8 cellular contexts compared by ENCODE assay signal in the genomic region with DNA sequence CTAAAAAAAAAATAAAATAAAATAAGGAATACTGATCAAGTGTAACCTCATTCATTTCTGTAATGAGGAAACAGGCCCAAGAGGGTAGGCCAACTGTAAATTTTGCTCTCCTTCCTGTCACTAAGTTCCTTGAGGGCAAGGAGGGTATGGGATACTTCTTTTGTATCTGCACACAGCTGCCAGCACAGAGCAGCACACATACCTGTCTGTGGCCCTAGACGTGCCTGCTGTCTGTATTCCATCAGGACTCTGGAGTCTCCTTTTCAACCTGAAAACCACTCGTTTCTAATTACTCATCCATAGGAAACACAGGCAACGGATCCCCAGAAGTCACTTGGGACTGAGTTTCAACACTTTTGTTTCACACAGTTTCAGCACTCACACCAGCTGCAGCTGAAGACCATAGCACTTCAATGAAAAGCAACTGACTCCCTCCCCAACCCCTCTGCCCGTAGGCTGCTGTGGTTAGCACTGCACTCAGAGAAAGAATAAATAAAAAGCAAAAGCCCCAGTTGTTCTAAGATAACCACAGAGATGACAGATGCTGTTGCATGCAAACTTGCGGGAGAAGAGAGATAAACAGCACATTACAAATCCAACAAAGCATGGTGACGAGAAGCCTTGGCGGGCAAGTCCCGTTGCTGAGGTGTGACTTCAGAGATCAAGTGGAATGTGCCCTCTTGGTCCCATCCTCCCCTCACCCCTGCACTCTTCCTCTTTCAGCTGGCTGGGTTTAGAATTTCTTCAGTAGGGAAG. TPM values are rescaled to one million over a fixed set of nuclear protein-coding genes. Genes with fewer than 3 reads are reported as not detected.
DNase-seq lines count a peak whose midpoint lies in the region; ATAC-seq lines count a peak whose summit lies in the region.

No MANE protein-coding gene starts in this region.

- no peaks in the 10 kb centered on the region for H3K9me3 ChIP-seq in SJCRH30 (replicated peaks)

- CTCF ChIA-PET in activated CD8-positive, alpha-beta memory T cell treated with anti-CD3 and anti-CD28 coated beads, Interleukin-2, amount 10 ng/mL, durations not matched to agents 7 days and 5 days (lab: Charles Lee) = interaction anchor here (0.9 to 3.5 kb wide), 7 partner anchors 15 to 549 kb away, joined by 3 to 59 read pairs (median 5); a partner anchor contains a TSS

- DNase-seq in activated CD8-positive, alpha-beta memory T cell treated with anti-CD3 and anti-CD28 coated beads, Interleukin-2, amount 10 ng/mL, durations not matched to agents 7 days and 5 days = peak; percentile 84
- DNase-seq in activated CD8-positive, alpha-beta memory T cell treated with anti-CD3 and anti-CD28 coated beads, Interleukin-2, amount 50 U/mL, for 48 hours = no peak
- DNase-seq in SJCRH30 = peak; percentile 90 to 94
- no peak for DNase-seq in left cardiac atrium
- no peak for DNase-seq in G401 (ENCODE audit: low spot score)
- no peak for DNase-seq in NCI-H524 treated with DMSO at 0.1 percent for 48 hours (lab: John Stamatoyannopoulos, UW)
- no peak for DNase-seq in ACHN

- H3K4me1 Mint-ChIP-seq in activated CD8-positive, alpha-beta memory T cell treated with anti-CD3 and anti-CD28 coated beads, Interleukin-2, amount 10 ng/mL, durations not matched to agents 7 days and 5 days = peaks cover 43% of the 10 kb centered on the region

- no peaks in the 10 kb centered on the region for H3K36me3 ChIP-seq in SJCRH30

- in situ Hi-C loops in G401 (cut with HindIII; ENCODE audit: low sequenced_read_pairs) = no loop called here
- in situ Hi-C loops in ACHN (cut with HindIII; ENCODE audit: low pct_ligation_motif_present, low pct_unique_long_range_greater_than_20kb, low sequenced_read_pairs) = no loop called here

- H3K4me1 ChIP-seq in SJCRH30 = peaks cover 20% of the 10 kb centered on the region

- peak overlapping the region; percentile 50 for H3K27ac ChIP-seq in SJCRH30

- H3K36me3 Mint-ChIP-seq in activated CD8-positive, alpha-beta memory T cell treated with anti-CD3 and anti-CD28 coated beads, Interleukin-2, amount 10 ng/mL, durations not matched to agents 7 days and 5 days = peaks cover 83% of the 10 kb centered on the region

- H3K27me3 ChIP-seq in SJCRH30 = no peaks in the 10 kb centered on the region

- no peaks in the 10 kb centered on the region for H3K27me3 Mint-ChIP-seq in activated CD8-positive, alpha-beta memory T cell treated with anti-CD3 and anti-CD28 coated beads, Interleukin-2, amount 10 ng/mL, durations not matched to agents 7 days and 5 days

- H3K4me3 Mint-ChIP-seq in activated CD8-positive, alpha-beta memory T cell treated with anti-CD3 and anti-CD28 coated beads, Interleukin-2, amount 10 ng/mL, durations not matched to agents 7 days and 5 days = peak overlapping the region; percentile 61

- H3K9me3 Mint-ChIP-seq in activated CD8-positive, alpha-beta memory T cell treated with anti-CD3 and anti-CD28 coated beads, Interleukin-2, amount 10 ng/mL, durations not matched to agents 7 days and 5 days (ENCODE audit: low read depth) = peaks cover 7% of the 10 kb centered on the region

- H3K4me3 ChIP-seq in SJCRH30 = no peak overlapping the region

- intact Hi-C loops in left cardiac atrium (cut with DNase I) = no loop called here

- ATAC-seq in activated CD8-positive, alpha-beta memory T cell treated with anti-CD3 and anti-CD28 coated beads, Interleukin-2, amount 10 ng/mL, durations not matched to agents 7 days and 5 days = peak; percentile 85
- ATAC-seq in HG03064 (IDR thresholded peaks at IDR 0.05; ENCODE audit: low read depth, unreplicated experiment) = peak; percentile 77
- peak; percentile 59 to 76 for ATAC-seq in left cardiac atrium

- H3K27ac Mint-ChIP-seq in activated CD8-positive, alpha-beta memory T cell treated with anti-CD3 and anti-CD28 coated beads, Interleukin-2, amount 10 ng/mL, durations not matched to agents 7 days and 5 days = peak overlapping the region; percentile 96

RNA-seq across cellular contexts. Expression of a gene that starts 24.9 kb away (rescaled TPM):
- 10 to 100 TPM; 36.5 to 52.0 TPM for total RNA-seq in activated CD8-positive, alpha-beta memory T cell treated with anti-CD3 and anti-CD28 coated beads, Interleukin-2, amount 10 ng/mL, durations not matched to agents 7 days and 5 days
- total RNA-seq in SJCRH30 (2014; rRNA removed; shearing (Covaris generic)) = 14.3 and 16.1 TPM in 2 replicates
- total RNA-seq in left cardiac atrium = 10 to 100 TPM in 1 of 2 donors, 1 to 10 TPM in 1; 7.4 to 10.1 TPM
- not detected in 2 replicates for total RNA-seq in G401 (2014; rRNA removed; shearing (Covaris generic))

Comparison
In these comparisons a context has a peak if more than half of its experiments do, and no peak if none do; other contexts are left out.
1. DNase-seq: peak in activated CD8-positive, alpha-beta memory T cell treated with anti-CD3 and anti-CD28 coated beads, Interleukin-2, amount 10 ng/mL, durations not matched to agents 7 days and 5 days (single experiment) and SJCRH30 (2 of 2); none in activated CD8-positive, alpha-beta memory T cell treated with anti-CD3 and anti-CD28 coated beads, Interleukin-2, amount 50 U/mL, for 48 hours (single experiment), left cardiac atrium (single experiment), G401 (single experiment), NCI-H524 treated with DMSO at 0.1 percent for 48 hours (single experiment) and ACHN (single experiment).
2. Peak in every context shown above with its lines, with median percentiles within 50 percentile points of each other: ATAC-seq.